Comparison of ENCODE assay signal across 8 cellular contexts in genomic region chr19:31338069-31338767, GRCh38. TPM values are rescaled to one million over a fixed set of nuclear protein-coding genes. Genes with fewer than 3 reads are reported as not detected.
DNase-seq lines count a peak whose midpoint lies in the region; ATAC-seq, FAIRE-seq and TF ChIP-seq lines count a peak whose summit lies in the region.

No MANE protein-coding gene starts in this region.

- dilution Hi-C loops in endothelial cell of umbilical vein (cut with MboI; ENCODE audit: extremely low pct_ligation_motif_present, low sequenced_read_pairs) = no loop called here

- H3F3A ChIP-seq in OCI-LY1 (ENCODE audit: insufficient read depth, low read length) = no peaks in the 10 kb centered on the region

- intact Hi-C loops in endothelial cell of umbilical vein (cut with micrococcal nuclease) = no loop called here

- H4K20me1 ChIP-seq in OCI-LY1 (ENCODE audit: insufficient read depth, low read length) (no peaks in the 10 kb centered on the region), endothelial cell of umbilical vein (replicated peaks; ENCODE audit: control insufficient read depth, extremely low read depth, insufficient read depth, low read length) (no peaks in the 10 kb centered on the region)

- H3K27ac ChIP-seq in OCI-LY1 (ENCODE audit: low read depth, low read length, poor library complexity, severe bottlenecking) (no peak overlapping the region), endothelial cell of umbilical vein (ENCODE audit: insufficient read depth, low read depth, low read length) (no peak overlapping the region), muscle layer of duodenum (ENCODE audit: low read length) (peak overlapping the region; percentile 32)

- no TSS peak for BruUV-seq in endothelial cell of umbilical vein (replicated peaks; lab: Mats Ljungman, UMichigan)

- H3K4me3 ChIP-seq in OCI-LY1 (ENCODE audit: low read depth, low read length, poor library complexity, severe bottlenecking) (no peak overlapping the region), endothelial cell of umbilical vein (replicated peaks in 1 of 3; ENCODE audit: insufficient read depth in 1 of 3, low read depth in 1 of 3, low read length in 3 of 3) (no peak overlapping the region), muscle layer of duodenum (ENCODE audit: low read depth in 1 of 2, low read length in 2 of 2) (peak overlapping the region in 1 of 2 donors; percentile 33)

- POLR2A ChIA-PET in endothelial cell of umbilical vein (lab: Charles Lee) = no interaction called here

- no peaks in the 10 kb centered on the region for H3K36me3 ChIP-seq in OCI-LY1 (ENCODE audit: insufficient read depth, low read length)
- no peaks in the 10 kb centered on the region for H3K36me3 ChIP-seq in endothelial cell of umbilical vein (ENCODE audit: control insufficient read depth in 2 of 2, extremely low read depth in 1 of 2, insufficient read depth in 2 of 2, low read length in 2 of 2)
- H3K36me3 ChIP-seq in muscle layer of duodenum (ENCODE audit: control insufficient read depth in 1 of 2, insufficient read depth in 2 of 2, low read length in 2 of 2) = no peaks in the 10 kb centered on the region

- H3K4me2 ChIP-seq in OCI-LY1 (ENCODE audit: low read length) = no peak overlapping the region
- no peak overlapping the region for H3K4me2 ChIP-seq in endothelial cell of umbilical vein (ENCODE audit: insufficient read depth, low read length)

- H3K9me2 ChIP-seq in OCI-LY1 (ENCODE audit: low read depth, low read length) = no peaks in the 10 kb centered on the region

- H3K79me2 ChIP-seq in OCI-LY1 (ENCODE audit: insufficient read depth, low read length) = no peaks in the 10 kb centered on the region
- no peaks in the 10 kb centered on the region for H3K79me2 ChIP-seq in endothelial cell of umbilical vein (ENCODE audit: control insufficient read depth, insufficient read depth, low read length)

- no peaks in the 10 kb centered on the region for H3K4me1 ChIP-seq in OCI-LY1 (ENCODE audit: insufficient read depth, low read length, severe bottlenecking)
- H3K4me1 ChIP-seq in endothelial cell of umbilical vein (ENCODE audit: control insufficient read depth, extremely low read depth, insufficient read depth, low read length) = peaks cover 2% of the 10 kb centered on the region
- H3K4me1 ChIP-seq in muscle layer of duodenum (ENCODE audit: control insufficient read depth in 1 of 2, insufficient read depth in 2 of 2, low read length in 2 of 2) = peaks cover 14 to 38% of the 10 kb centered on the region in 2 donors

- FAIRE-seq in endothelial cell of umbilical vein (lab: Jason Lieb, UNC) = no peak

- no peaks in the 10 kb centered on the region for H3K9me1 ChIP-seq in endothelial cell of umbilical vein (replicated peaks; ENCODE audit: control insufficient read depth, extremely low read depth, insufficient read depth, low read length)

- H3K9ac ChIP-seq in OCI-LY1 (ENCODE audit: low read length) (no peak overlapping the region), endothelial cell of umbilical vein (replicated peaks; ENCODE audit: extremely low read depth, insufficient read depth, low read length) (no peak overlapping the region)

- CTCF ChIA-PET in endothelial cell of umbilical vein (lab: Charles Lee) = interaction anchor here (1.1 to 1.4 kb wide), 2 partner anchors 9 to 886 kb away, joined by 5 to 10 read pairs; no protein-coding TSS in a partner anchor

- H2AFZ ChIP-seq in OCI-LY1 (ENCODE audit: low read length) (no peak overlapping the region), endothelial cell of umbilical vein (ENCODE audit: low read depth, low read length) (no peak overlapping the region)

- H3K27me3 ChIP-seq in OCI-LY1 (ENCODE audit: insufficient read depth, low read length) (no peaks in the 10 kb centered on the region; the same call in 1 of the 2 replicates), endothelial cell of umbilical vein (ENCODE audit: control insufficient read depth in 2 of 2, insufficient read depth in 2 of 2, low read length in 2 of 2) (peaks cover 0 to 2% of the 10 kb centered on the region in 2 experiments), muscle layer of duodenum (ENCODE audit: low read depth, low read length) (no peaks in the 10 kb centered on the region)

- TF ChIP-seq POLR2A in endothelial cell of umbilical vein (IDR thresholded peaks at IDR 0.05; ENCODE audit: low read depth, low read length) = no peak

- H3K9me3 ChIP-seq in OCI-LY1 (ENCODE audit: low read length) = no peaks in the 10 kb centered on the region
- H3K9me3 ChIP-seq in endothelial cell of umbilical vein (replicated peaks; ENCODE audit: control insufficient read depth, insufficient read depth, low read length) = no peaks in the 10 kb centered on the region
- no peaks in the 10 kb centered on the region for H3K9me3 ChIP-seq in muscle layer of duodenum (ENCODE audit: control insufficient read depth in 1 of 2, low read length in 2 of 2)

- ATAC-seq in HG03521 (IDR thresholded peaks at IDR 0.05; ENCODE audit: unreplicated experiment) (no peak), HG02938 (IDR thresholded peaks at IDR 0.05; ENCODE audit: unreplicated experiment) (no peak)

- DNase-seq in EH (ENCODE audit: low read depth) (peak; percentile 38), endothelial cell of umbilical vein (ENCODE audit: low read depth, low spot score) (no peak), NCI-H1417 (lab: John Stamatoyannopoulos, UW) (no peak), NCI-H2171 treated with DMSO at 0.1 percent for 48 hours (lab: John Stamatoyannopoulos, UW) (no peak)

- TF ChIP-seq CTCF in OCI-LY1 (IDR thresholded peaks at IDR 0.05; ENCODE audit: low read length) (peak; percentile 12; the same call in 1 of the 2 replicates), endothelial cell of umbilical vein (IDR thresholded peaks at IDR 0.05; ENCODE audit: extremely low read depth in 1 of 2, insufficient read depth in 1 of 2, low read depth in 1 of 2, low read length in 2 of 2) (peak; percentile 37 to 60)

TF ChIP-seq in endothelial cell of umbilical vein, 7 proteins besides CTCF, POLR2A, EP300 and RAD21:
- TF ChIP-seq FOS (IDR thresholded peaks at IDR 0.05; ENCODE audit: borderline replicate concordance, insufficient read depth, low read length) = no peak
- TF ChIP-seq MAX (IDR thresholded peaks at IDR 0.05; ENCODE audit: insufficient read depth, insufficient read length) = no peak
- TF ChIP-seq MYC (IDR thresholded peaks at IDR 0.05; ENCODE audit: low read depth, low read length) = no peak
- TF ChIP-seq POLR2AphosphoS5 (IDR thresholded peaks at IDR 0.05; ENCODE audit: insufficient read depth, low read depth, low read length) = no peak
- TF ChIP-seq EZH2 (IDR thresholded peaks at IDR 0.05; ENCODE audit: borderline replicate concordance, low read depth, low read length, severe bottlenecking) = no peak
- no peak for TF ChIP-seq GATA2 (IDR thresholded peaks at IDR 0.05; ENCODE audit: insufficient read depth, insufficient read length, low read depth, low read length)
- no peak for TF ChIP-seq JUN (IDR thresholded peaks at IDR 0.05; ENCODE audit: borderline replicate concordance, insufficient read depth, insufficient read length, low read depth)

RNA-seq across cellular contexts. Expression of gene TSHZ3, which starts 11.0 kb away (rescaled TPM):
- 6.0 and 6.2 TPM in 2 replicates for total RNA-seq in endothelial cell of umbilical vein
- polyA plus RNA-seq in endothelial cell of umbilical vein = 0.97 and 1.2 TPM in 2 replicates
- polyA plus RNA-seq in endothelial cell of umbilical vein (2011; cell fraction: cytosol; rRNA removed) = 1.0 TPM in 2 replicates
- 3.0 and 3.3 TPM in 2 replicates for polyA plus RNA-seq in endothelial cell of umbilical vein (2011; cell fraction: nucleus; rRNA removed)
- 0.29 and 0.47 TPM in 2 replicates for polyA plus RNA-seq in endothelial cell of umbilical vein (2012)
- 1.1 and 3.8 TPM in 2 replicates for polyA minus RNA-seq in endothelial cell of umbilical vein
- not detected for polyA minus RNA-seq in endothelial cell of umbilical vein (2011; cell fraction: cytosol; rRNA and poly(A)+ RNA removed)
- 1.5 and 1.9 TPM in 2 replicates for polyA minus RNA-seq in endothelial cell of umbilical vein (2011; cell fraction: nucleus; rRNA and poly(A)+ RNA removed)
